Comparison of ENCODE assay signal across 32 cellular contexts in genomic region chr4:47193179-47193578, GRCh38.
"Had no signal": no experiment of that assay in that cellular context is flagged by ENCODE, and none has a peak within 500 bp of the region (broad histone marks: within the 10 kb centered on the region; RNA-seq: fewer than 3 reads in every experiment).

No MANE protein-coding gene starts in this region.

- H3K36me3 ChIP-seq: adrenal gland, ascending aorta, brain microvascular endothelial cell, breast epithelium, cardiac muscle cell had no signal

- H3K4me1 ChIP-seq: adrenal gland, ascending aorta, body of pancreas, breast epithelium had no signal

- H3K27ac ChIP-seq: adrenal gland, ascending aorta, body of pancreas, brain microvascular endothelial cell, breast epithelium, cardiac muscle cell had no signal

- H3K4me3 ChIP-seq: adrenal gland, ascending aorta, body of pancreas, breast epithelium, cardiac muscle cell had no signal

- DNase-seq: activated effector memory CD4-positive, alpha-beta T cell treated with anti-CD3 and anti-CD28 coated beads, Interleukin-2, amount 50 U/mL, for 16 hours; activated effector memory CD4-positive, alpha-beta T cell treated with Interleukin-2 at 50 U/mL for 16 hours; activated gamma-delta T cell; activated gamma-delta T cell treated with Interleukin-2 at 50 U/mL for 16 hours; activated naive CD4-positive, alpha-beta T cell; activated naive CD4-positive, alpha-beta T cell treated with anti-CD3 and anti-CD28 coated beads for 36 hours; activated naive CD4-positive, alpha-beta T cell treated with anti-CD3 and anti-CD28 coated beads, Interleukin-2, amount 10 ng/mL, durations not matched to agents 7 days and 5 days; activated naive CD4-positive, alpha-beta T cell treated with anti-CD3 and anti-CD28 coated beads, Interleukin-2, amount 50 U/mL, for 16 hours; activated naive CD4-positive, alpha-beta T cell treated with Interleukin-2 at 50 U/mL for 16 hours; activated naive CD8-positive, alpha-beta T cell treated with anti-CD3 and anti-CD28 coated beads for 36 hours; activated naive CD8-positive, alpha-beta T cell treated with anti-CD3 and anti-CD28 coated beads, Interleukin-2, amount 10 ng/mL, durations not matched to agents 7 days and 5 days; activated naive CD8-positive, alpha-beta T cell treated with anti-CD3 and anti-CD28 coated beads, Interleukin-2, amount 50 U/mL, for 24 hours; activated T-cell treated with anti-CD3 and anti-CD28 coated beads, Interleukin-2, amount 50 U/mL, for 1 hour; activated T-cell treated with anti-CD3 and anti-CD28 coated beads, Interleukin-2, amount 50 U/mL, for 24 hours; activated T-cell treated with anti-CD3 and anti-CD28 coated beads, Interleukin-2, amount 50 U/mL, for 4 hours; activated T-cell treated with anti-CD3 and anti-CD28 coated beads, Interleukin-2, amount 50 U/mL, for 48 hours; activated T-cell treated with anti-CD3 and anti-CD28 coated beads, Interleukin-2, amount 50 U/mL, for 72 hours; adrenal gland; amniotic stem cell; amygdala; anterior cingulate cortex; aorta; body of pancreas; brain microvascular endothelial cell; caudate nucleus; central memory CD4-positive, alpha-beta T cell; cerebellar nuclear complex had no signal

- ATAC-seq: activated naive CD4-positive, alpha-beta T cell treated with anti-CD3 and anti-CD28 coated beads, Interleukin-2, amount 50 U/mL, for 72 hours; activated naive CD8-positive, alpha-beta T cell treated with anti-CD3 and anti-CD28 coated beads, Interleukin-2, amount 50 U/mL, for 24 hours; activated T-cell treated with anti-CD3 and anti-CD28 coated beads, Interleukin-2, amount 50 U/mL, for 4 hours; activated T-cell treated with anti-CD3 and anti-CD28 coated beads, Interleukin-2, amount 50 U/mL, for 72 hours; activated T-helper 17 cell treated with anti-CD3 and anti-CD28 coated beads, Interleukin-2, amount 50 U/mL, for 72 hours; body of pancreas had no signal

- H3K27me3 ChIP-seq: adrenal gland, ascending aorta, body of pancreas, brain microvascular endothelial cell, breast epithelium, cardiac muscle cell had no signal

- H3K9me3 ChIP-seq: adrenal gland, ascending aorta, body of pancreas, breast epithelium had no signal
